In the genomic region with DNA sequence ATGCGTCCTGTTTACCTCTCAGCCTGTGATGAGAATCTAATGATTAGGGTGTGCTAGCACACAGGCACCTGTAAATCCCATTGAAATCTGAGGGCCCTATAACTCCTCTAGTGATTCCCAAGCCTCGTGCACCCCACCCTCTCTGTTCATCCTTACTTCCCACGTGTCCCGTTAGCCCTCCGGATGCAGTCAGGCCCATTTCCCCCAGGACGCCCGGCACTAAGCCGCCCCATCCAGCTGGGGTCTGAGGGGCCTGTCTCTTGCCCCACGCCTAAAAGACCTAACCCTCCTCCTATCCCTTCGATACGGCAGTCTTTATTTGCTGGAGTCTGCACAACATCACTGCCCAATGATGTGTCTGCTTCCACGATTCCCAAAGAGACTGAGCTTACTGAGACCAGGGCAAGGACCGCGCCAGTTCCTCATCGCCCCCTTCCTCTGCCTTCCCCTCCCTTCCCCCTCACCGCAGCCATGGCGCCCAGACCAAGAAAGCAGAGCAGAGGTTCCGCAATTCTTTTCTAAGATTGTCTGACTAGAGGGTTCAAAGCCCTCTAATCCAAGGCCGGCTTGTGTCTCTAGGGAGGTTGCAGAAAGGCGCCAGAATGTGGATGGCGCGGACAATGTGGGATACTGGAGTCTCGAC, we compare ENCODE assay signal across 8 cellular contexts. TPM values are rescaled to one million over a fixed set of nuclear protein-coding genes. Genes with fewer than 3 reads are reported as not detected.
DNase-seq lines count a peak whose midpoint lies in the region; ATAC-seq and TF ChIP-seq lines count a peak whose summit lies in the region.

No MANE protein-coding gene starts in this region.

- H3K27ac ChIP-seq in foreskin keratinocyte, result peak overlapping the region; percentile 89

- no peaks in the 10 kb centered on the region for H3K27me3 ChIP-seq in foreskin keratinocyte

- DNase-seq in NCI-H748 (lab: John Stamatoyannopoulos, UW; ENCODE audit: unreplicated experiment) (peak; percentile 75), NCI-H748 treated with DMSO at 0.1 percent for 48 hours (lab: John Stamatoyannopoulos, UW) (no peak), T-helper 17 cell (no peak), foreskin keratinocyte (no peak), pons (ENCODE audit: low spot score) (peak; percentile 48), NCI-H2029 (lab: John Stamatoyannopoulos, UW) (no peak)

- no peaks in the 10 kb centered on the region for H3K9me3 ChIP-seq in T-helper 17 cell (ENCODE audit: control insufficient read depth, low read length, poor library complexity, severe bottlenecking)

- no peak for TF ChIP-seq CTCF in foreskin keratinocyte (conservative IDR thresholded peaks at IDR 0.05)

- H3K27me3 Mint-ChIP-seq in T-helper 17 cell, result peaks cover 16% of the 10 kb centered on the region

- peaks cover 27% of the 10 kb centered on the region for H3K4me1 Mint-ChIP-seq in T-helper 17 cell

- peaks cover 13% of the 10 kb centered on the region for H3K4me1 ChIP-seq in foreskin keratinocyte

- peak; percentile 1 for ATAC-seq in HG03103 (IDR thresholded peaks at IDR 0.05; ENCODE audit: low read depth, unreplicated experiment)
- peak; percentile 7 for ATAC-seq in T-helper 17 cell
- ATAC-seq in foreskin keratinocyte, result no peak
- no peak for ATAC-seq in GM21360 (IDR thresholded peaks at IDR 0.05; ENCODE audit: unreplicated experiment)

- H3K4me3 Mint-ChIP-seq in T-helper 17 cell, result peak overlapping the region; percentile 91

- H3K36me3 Mint-ChIP-seq in T-helper 17 cell (ENCODE audit: low read depth), result peaks cover 4% of the 10 kb centered on the region

- peak overlapping the region; percentile 29 for H3K27ac Mint-ChIP-seq in T-helper 17 cell

RNA-seq across cellular contexts. Expression of a gene that starts 1.0 kb away (rescaled TPM):
- total RNA-seq in T-helper 17 cell (10 to 100 TPM in 1 of 2 donors, 1 to 10 TPM in 1; 5.2 to 15.7 TPM), foreskin keratinocyte (517 and 543 TPM in 2 replicates)
- polyA plus RNA-seq in foreskin keratinocyte, result 354 and 363 TPM in 2 replicates

RNA-seq across cellular contexts. Expression of a gene that starts 10.2 kb away (rescaled TPM):
- total RNA-seq in T-helper 17 cell, result 1 to 10 TPM; 1.2 to 4.6 TPM
- 88.0 and 97.3 TPM in 2 replicates for total RNA-seq in foreskin keratinocyte
- 40.1 and 41.6 TPM in 2 replicates for polyA plus RNA-seq in foreskin keratinocyte

RNA-seq across cellular contexts. Expression of a gene that starts 34.3 kb away (rescaled TPM):
- total RNA-seq in T-helper 17 cell, result 10 to 100 TPM in 1 of 2 donors, 1 to 10 TPM in 1; 9.7 to 13.0 TPM
- total RNA-seq in foreskin keratinocyte, result 73.6 and 92.9 TPM in 2 replicates
- 64.5 and 79.3 TPM in 2 replicates for polyA plus RNA-seq in foreskin keratinocyte

RNA-seq across cellular contexts. Expression of a gene that starts 34.7 kb away (rescaled TPM):
- total RNA-seq in T-helper 17 cell (10 to 100 TPM; 68.4 to 77.6 TPM), foreskin keratinocyte (133 and 163 TPM in 2 replicates)
- 223 and 259 TPM in 2 replicates for polyA plus RNA-seq in foreskin keratinocyte

Comparison
In these comparisons a context has a peak if more than half of its experiments do, and no peak if none do; other contexts are left out.
1. DNase-seq: peak in NCI-H748 (single experiment) and pons (single experiment); none in NCI-H748 treated with DMSO at 0.1 percent for 48 hours (single experiment), T-helper 17 cell (0 of 3), foreskin keratinocyte (0 of 2) and NCI-H2029 (single experiment).
2. ATAC-seq: peak in HG03103 (single experiment) and T-helper 17 cell (single experiment); none in foreskin keratinocyte (single experiment) and GM21360 (single experiment).
3. RNA of a gene that starts 1.0 kb away (total RNA-seq): 517 to 543 TPM in foreskin keratinocyte; 5.2 to 15.7 TPM in T-helper 17 cell; every median in the first group is over 10 times any median in the second.
4. RNA of a gene that starts 10.2 kb away (total RNA-seq): 88.0 to 97.3 TPM in foreskin keratinocyte; 1.2 to 4.6 TPM in T-helper 17 cell; every median in the first group is over 10 times any median in the second.